15 cellular contexts compared by ENCODE assay signal in genomic region chr17:43540821-43541674, GRCh38. TPM values are rescaled to one million over a fixed set of nuclear protein-coding genes. Genes with fewer than 3 reads are reported as not detected.
A peak's percentile ranks its signal among the peaks of the same experiment; 100 is the strongest.
DNase-seq lines count a peak whose midpoint lies in the region; ATAC-seq, FAIRE-seq and TF ChIP-seq lines count a peak whose summit lies in the region.
"Had no signal": no experiment of that assay in that cellular context is flagged by ENCODE, and none has a peak within 500 bp of the region (broad histone marks: within the 10 kb centered on the region; RNA-seq: fewer than 3 reads in every experiment).

No MANE protein-coding gene starts in this region.

- in situ Hi-C loops in IMR-90 (cut with MboI; ENCODE audit: low sequenced_read_pairs): no loop called here

- no peaks in the 10 kb centered on the region for H3K36me3 ChIP-seq in BLaER1 treated with 17β-estradiol and CSF1 and Interleukin-3, amounts not matched to agents 10 nM and 100 nM
- no peaks in the 10 kb centered on the region for H3K36me3 ChIP-seq in IMR-90 (ENCODE audit: control insufficient read depth, insufficient read depth, low read length)
- H3K36me3 ChIP-seq in H1 (ENCODE audit: control insufficient read depth in 2 of 4, insufficient read depth in 4 of 4, low read length in 3 of 4): peaks cover 0 to 2% (median 0%) of the 10 kb centered on the region in 4 experiments; a peak in 1 of 8 replicates
- peaks cover 2% of the 10 kb centered on the region for H3K36me3 ChIP-seq in mesendoderm (ENCODE audit: control insufficient read depth, insufficient read depth, low read length)
- H3K36me3 ChIP-seq: colonic mucosa had no signal

- H3K27ac Mint-ChIP-seq in activated CD8-positive, alpha-beta T cell treated with anti-CD3 and anti-CD28 coated beads for 36 hours: no peak overlapping the region
- H3K27ac Mint-ChIP-seq: activated B cell treated with CpG ODN at 0.5 μM for 24 hours, T-cell had no signal

- H3K79me1 ChIP-seq in IMR-90 (ENCODE audit: low read depth in 1 of 2, low read length in 2 of 2): peaks cover 22 to 63% of the 10 kb centered on the region in 2 experiments; a peak in 3 of 4 replicates
- peaks cover 11% of the 10 kb centered on the region for H3K79me1 ChIP-seq in H1 (ENCODE audit: low read depth, low read length)
- H3K79me1 ChIP-seq in mesendoderm (ENCODE audit: low read length): peaks cover 25% of the 10 kb centered on the region

- H3K56ac ChIP-seq in IMR-90 (ENCODE audit: extremely low read depth, insufficient read depth, low read length) (no peak overlapping the region), H1 (replicated peaks; ENCODE audit: insufficient read length, low read depth, low read length) (no peak overlapping the region), mesendoderm (ENCODE audit: low read length) (peak overlapping the region; percentile 73)

- H2BK12ac ChIP-seq in H1 (ENCODE audit: low read depth, low read length): peak overlapping the region; percentile 90

- TF ChIP-seq POLR2A in IMR-90 (IDR thresholded peaks at IDR 0.05; ENCODE audit: low read depth, low read length): no peak
- peak in 1 of 2 experiments; percentile 31; a peak in 1 of 3 replicates for TF ChIP-seq POLR2A in H1 (IDR thresholded peaks at IDR 0.05; ENCODE audit: control extremely low read depth in 1 of 2, low read depth in 2 of 2, low read length in 2 of 2)

- H4K5ac ChIP-seq in IMR-90 (ENCODE audit: low read depth, low read length) (no peak overlapping the region), H1 (ENCODE audit: insufficient read length, low read depth, low read length) (no peak overlapping the region), mesendoderm (ENCODE audit: low read length) (no peak overlapping the region)

- no peak overlapping the region for H2BK5ac ChIP-seq in IMR-90 (ENCODE audit: low read depth, low read length, poor library complexity, severe bottlenecking)
- peak overlapping the region; percentile 80; the same call in 1 of the 2 replicates for H2BK5ac ChIP-seq in H1 (ENCODE audit: low read depth, low read length)
- no peak overlapping the region for H2BK5ac ChIP-seq in mesendoderm (ENCODE audit: low read length)

- no peak overlapping the region for H3K9ac ChIP-seq in BLaER1 treated with 17β-estradiol and CSF1 and Interleukin-3, amounts not matched to agents 10 nM and 100 nM
- H3K9ac ChIP-seq in IMR-90 (ENCODE audit: low read depth, low read length): no peak overlapping the region
- no peak overlapping the region; a peak in 1 of 7 replicates for H3K9ac ChIP-seq in H1 (replicated peaks in 1 of 4; ENCODE audit: extremely low read depth in 1 of 4, low read depth in 3 of 4, low read length in 3 of 4)
- H3K9ac ChIP-seq in mesendoderm (ENCODE audit: low read length): peak overlapping the region; percentile 30

- H2AFZ ChIP-seq in IMR-90 (replicated peaks; ENCODE audit: low read length, poor library complexity): peak overlapping the region; percentile 68
- no peak overlapping the region for H2AFZ ChIP-seq in H1 (ENCODE audit: low read length)

- peaks cover 29 to 46% (median 38%) of the 10 kb centered on the region in 11 experiments for H3K27me3 ChIP-seq in BLaER1 treated with 17β-estradiol and CSF1 and Interleukin-3, amounts not matched to agents 10 nM and 100 nM
- no peaks in the 10 kb centered on the region for H3K27me3 ChIP-seq in IMR-90 (ENCODE audit: control insufficient read depth, insufficient read depth, low read length)
- no peaks in the 10 kb centered on the region for H3K27me3 ChIP-seq in H1 (replicated peaks in 1 of 4; ENCODE audit: control insufficient read depth in 3 of 4, extremely low read depth in 1 of 4, insufficient read depth in 3 of 4, low read length in 3 of 4)
- no peaks in the 10 kb centered on the region for H3K27me3 ChIP-seq in mesendoderm (ENCODE audit: insufficient read depth, low read length, poor library complexity)
- H3K27me3 ChIP-seq: colonic mucosa had no signal

- no peak for TF ChIP-seq RAD21 in IMR-90 (IDR thresholded peaks at IDR 0.05; ENCODE audit: low read length)
- no peak for TF ChIP-seq RAD21 in H1 (IDR thresholded peaks at IDR 0.05 in 1 of 2, conservative IDR thresholded peaks at IDR 0.05 in 1 of 2; ENCODE audit: low read depth in 2 of 2, low read length in 2 of 2)

- peak overlapping the region; percentile 63 to 69; a peak in 3 of 4 replicates for H4K8ac ChIP-seq in IMR-90 (ENCODE audit: low read depth in 2 of 2, low read length in 2 of 2)
- H4K8ac ChIP-seq in H1 (ENCODE audit: extremely low read depth, insufficient read depth, low read length): peak overlapping the region; percentile 42; the same call in 1 of the 2 replicates
- H4K8ac ChIP-seq in mesendoderm (ENCODE audit: low read depth, low read length): no peak overlapping the region

- CTCF ChIA-PET in IMR-90 (lab: Yijun Ruan, JAX) (no interaction called here), H1 (lab: Charles Lee; ENCODE audit: partially characterized antibody) (interaction anchor here (0.6 to 4.4 kb wide), 6 partner anchors 10 to 219 kb away, joined by 3 to 29 read pairs (median 6); no protein-coding TSS in a partner anchor)
- CTCF ChIA-PET in activated CD8-positive, alpha-beta T cell treated with anti-CD3 and anti-CD28 coated beads for 36 hours (lab: Charles Lee): interaction anchor here (0.8 kb wide), 1 partner anchor 133 kb away, joined by 5 read pairs; no protein-coding TSS in a partner anchor

- peak; percentile 4; the same call in 1 of the 2 replicates for ATAC-seq in IMR-90 (ENCODE audit: low read depth)
- ATAC-seq in activated CD8-positive, alpha-beta T cell treated with anti-CD3 and anti-CD28 coated beads for 36 hours: no peak
- ATAC-seq: stimulated activated naive CD8-positive, alpha-beta T cell treated with anti-CD3 and anti-CD28 coated beads, Interleukin-15, amount 100 ng/mL, for 72 hours; T-cell had no signal

- FAIRE-seq in H1 (lab: Jason Lieb, UNC): peak; percentile 86

- peaks cover 14% of the 10 kb centered on the region for H3K4me1 Mint-ChIP-seq in activated CD8-positive, alpha-beta T cell treated with anti-CD3 and anti-CD28 coated beads for 36 hours (ENCODE audit: low read depth)

- H3K79me2 ChIP-seq in H1 (ENCODE audit: control insufficient read depth in 1 of 2, insufficient read depth in 2 of 2, low read length in 2 of 2) (peaks cover 20 to 66% of the 10 kb centered on the region in 2 experiments; a peak in 3 of 4 replicates), mesendoderm (ENCODE audit: control insufficient read depth, insufficient read depth, low read length) (peaks cover 57% of the 10 kb centered on the region)

- dilution Hi-C loops in IMR-90 (cut with HindIII; ENCODE audit: low sequenced_read_pairs, unreplicated experiment): no loop called here

- H3K27ac ChIP-seq in BLaER1 treated with 17β-estradiol and CSF1 and Interleukin-3, amounts not matched to agents 10 nM and 100 nM: no peak overlapping the region
- H3K27ac ChIP-seq in IMR-90 (ENCODE audit: insufficient read depth, low read length): no peak overlapping the region
- H3K27ac ChIP-seq in H1 (ENCODE audit: low read depth, low read length): no peak overlapping the region
- no peak overlapping the region for H3K27ac ChIP-seq in mesendoderm (ENCODE audit: low read depth, low read length)
- H3K27ac ChIP-seq: colonic mucosa had no signal

- WGBS in IMR-90 (ENCODE audit: extremely low coverage in 2 of 2, insufficient read length in 1 of 2), 2 experiments: 57% methylated on average over 2 of the region's 11 CpGs; no CpG with 5 or more reads in 1 of the 2 experiments
- WGBS in H1 (ENCODE audit: extremely low coverage in 1 of 2, insufficient coverage in 1 of 2, insufficient read length in 1 of 2, insufficient replicate concordance in 2 of 2, low coverage in 1 of 2, low lambda C conversion rate in 2 of 2, missing lambda C conversion rate in 1 of 2), 2 experiments: 64% methylated on average over 11 of the region's 11 CpGs; no CpG with 5 or more reads in 1 of the 2 experiments
- WGBS in mesendoderm (ENCODE audit: extremely low coverage, insufficient coverage, low lambda C conversion rate): no CpG with 5 or more reads among the region's 11 CpGs

- H4K91ac ChIP-seq in IMR-90 (ENCODE audit: insufficient read depth, low read depth, low read length) (no peak overlapping the region; the same call in 1 of the 2 replicates), H1 (replicated peaks; ENCODE audit: insufficient read length, low read length) (no peak overlapping the region)

- no TSS peak for BruUV-seq in IMR-90 (replicated peaks; lab: Mats Ljungman, UMichigan)

- H3K36me3 Mint-ChIP-seq in activated CD8-positive, alpha-beta T cell treated with anti-CD3 and anti-CD28 coated beads for 36 hours (ENCODE audit: low read depth): no peaks in the 10 kb centered on the region
- H3K36me3 Mint-ChIP-seq: T-cell had no signal

- H3K27me3 Mint-ChIP-seq in activated CD8-positive, alpha-beta T cell treated with anti-CD3 and anti-CD28 coated beads for 36 hours: peaks cover 20% of the 10 kb centered on the region

- H2BK15ac ChIP-seq in IMR-90 (ENCODE audit: low read depth, low read length) (no peak overlapping the region), H1 (ENCODE audit: low read length) (no peak overlapping the region; the same call in 1 of the 2 replicates), mesendoderm (replicated peaks; ENCODE audit: low read depth) (no peak overlapping the region)

- H3K23me2 ChIP-seq in H1 (ENCODE audit: low read depth, low read length): peaks cover 16% of the 10 kb centered on the region

- no peak overlapping the region; the same call in 1 of the 2 replicates for H3K18ac ChIP-seq in IMR-90 (ENCODE audit: low read depth, low read length)
- peak overlapping the region; percentile 55; the same call in 1 of the 2 replicates for H3K18ac ChIP-seq in H1 (ENCODE audit: extremely low read depth, low read length)
- H3K18ac ChIP-seq in mesendoderm (ENCODE audit: low read length): no peak overlapping the region

- no peaks in the 10 kb centered on the region for H3K9me3 Mint-ChIP-seq in activated CD8-positive, alpha-beta T cell treated with anti-CD3 and anti-CD28 coated beads for 36 hours
- H3K9me3 Mint-ChIP-seq: activated B cell treated with CpG ODN at 0.5 μM for 24 hours; stimulated activated naive CD8-positive, alpha-beta T cell treated with anti-CD3 and anti-CD28 coated beads, Interleukin-15, amount 100 ng/mL, for 72 hours; T-cell had no signal

- no peak for TF ChIP-seq EP300 in H1 (IDR thresholded peaks at IDR 0.05; ENCODE audit: borderline replicate concordance in 1 of 2, low read depth in 2 of 2, low read length in 2 of 2)

- intact Hi-C loops in IMR-90 (cut with micrococcal nuclease): no loop called here
- intact Hi-C loops in activated CD8-positive, alpha-beta T cell treated with anti-CD3 and anti-CD28 coated beads for 36 hours (cut with micrococcal nuclease): no loop called here

- H2BK20ac ChIP-seq in IMR-90 (ENCODE audit: low read depth, low read length): peak overlapping the region; percentile 35; the same call in 1 of the 2 replicates
- H2BK20ac ChIP-seq in H1 (ENCODE audit: low read length): no peak overlapping the region

- peak overlapping the region; percentile 55; the same call in 1 of the 2 replicates for H3K14ac ChIP-seq in IMR-90 (replicated peaks; ENCODE audit: low read depth, low read length)
- H3K14ac ChIP-seq in H1 (ENCODE audit: insufficient read length): no peak overlapping the region

- H3K4me2 ChIP-seq in BLaER1 treated with 17β-estradiol and CSF1 and Interleukin-3, amounts not matched to agents 10 nM and 100 nM: peak overlapping the region; percentile 14 to 64 (median 33); a peak in 18 of 22 replicates
- H3K4me2 ChIP-seq in IMR-90 (ENCODE audit: low read depth, low read length) (no peak overlapping the region; the same call in 1 of the 2 replicates), H1 (ENCODE audit: insufficient read depth in 1 of 2, low read depth in 2 of 2, low read length in 2 of 2) (peak overlapping the region; percentile 37 to 88), mesendoderm (ENCODE audit: low read length) (no peak overlapping the region)

- no peak overlapping the region for H3K4me3 Mint-ChIP-seq in activated CD8-positive, alpha-beta T cell treated with anti-CD3 and anti-CD28 coated beads for 36 hours
- H3K4me3 Mint-ChIP-seq: activated B cell treated with CpG ODN at 0.5 μM for 24 hours; stimulated activated naive CD8-positive, alpha-beta T cell treated with anti-CD3 and anti-CD28 coated beads, Interleukin-15, amount 100 ng/mL, for 72 hours; T-cell had no signal

- H3K4me3 ChIP-seq in BLaER1 treated with 17β-estradiol and CSF1 and Interleukin-3, amounts not matched to agents 10 nM and 100 nM: no peak overlapping the region
- H3K4me3 ChIP-seq in IMR-90 (ENCODE audit: insufficient read depth, low read depth, low read length): no peak overlapping the region
- H3K4me3 ChIP-seq in H1 (ENCODE audit: extremely low read depth in 1 of 4, insufficient read depth in 2 of 4, low read depth in 3 of 4, low read length in 4 of 4): peak overlapping the region in 1 of 4 experiments; percentile 26; a peak in 3 of 8 replicates
- H3K4me3 ChIP-seq in mesendoderm (ENCODE audit: low read length): no peak overlapping the region
- H3K4me3 ChIP-seq: colonic mucosa had no signal

- DNase-seq in IMR-90 (no peak), H1 (ENCODE audit: low read depth in 1 of 2, low spot score in 2 of 2) (peak in 1 of 2 experiments; percentile 67), mesendoderm (peak; percentile 86), GM19238 (ENCODE audit: insufficient read length, low spot score) (no peak), cerebellum (ENCODE audit: low spot score) (no peak)
- no peak for DNase-seq in activated CD8-positive, alpha-beta T cell treated with anti-CD3 and anti-CD28 coated beads for 36 hours
- DNase-seq: activated B cell treated with CpG ODN at 0.5 μM for 24 hours; activated gamma-delta T cell; colonic mucosa; kidney glomerular epithelial cell; NCI-H2029 treated with DMSO at 0.1 percent for 48 hours; NCI-H526 treated with DMSO at 0.1 percent for 48 hours; stimulated activated naive CD8-positive, alpha-beta T cell treated with anti-CD3 and anti-CD28 coated beads, Interleukin-15, amount 100 ng/mL, for 72 hours; T-cell had no signal

- H3K9me3 ChIP-seq in BLaER1 treated with 17β-estradiol and CSF1 and Interleukin-3, amounts not matched to agents 10 nM and 100 nM (replicated peaks in 1 of 11): no peaks in the 10 kb centered on the region
- H3K9me3 ChIP-seq in IMR-90 (ENCODE audit: control insufficient read depth, insufficient read depth, low read length) (no peaks in the 10 kb centered on the region), H1 (ENCODE audit: insufficient read depth in 2 of 2, low read depth in 1 of 2, low read length in 1 of 2) (no peaks in the 10 kb centered on the region)
- H3K9me3 ChIP-seq: colonic mucosa had no signal

- H2AK9ac ChIP-seq in IMR-90 (replicated peaks; ENCODE audit: low read depth, low read length, poor library complexity): no peak overlapping the region

- H3K23ac ChIP-seq in IMR-90 (ENCODE audit: low read depth, low read length): peak overlapping the region; percentile 35; the same call in 1 of the 2 replicates
- no peak overlapping the region for H3K23ac ChIP-seq in H1 (ENCODE audit: insufficient read length)
- H3K23ac ChIP-seq in mesendoderm (ENCODE audit: low read length): no peak overlapping the region

- peaks cover 0 to 4% (median 0%) of the 10 kb centered on the region in 11 experiments; a peak in 4 of 22 replicates for H4K20me1 ChIP-seq in BLaER1 treated with 17β-estradiol and CSF1 and Interleukin-3, amounts not matched to agents 10 nM and 100 nM
- H4K20me1 ChIP-seq in IMR-90 (ENCODE audit: insufficient read depth, low read length) (no peaks in the 10 kb centered on the region), H1 (replicated peaks in 1 of 2; ENCODE audit: control insufficient read depth in 1 of 2, insufficient read depth in 2 of 2, low read length in 2 of 2) (peaks cover 2 to 10% of the 10 kb centered on the region in 2 experiments)

- POLR2A ChIA-PET in IMR-90 (lab: Charles Lee; ENCODE audit: unreplicated experiment): no interaction called here
- POLR2A ChIA-PET in H1 (lab: Charles Lee; ENCODE audit: partially characterized antibody): interaction anchor here (0.7 to 12.8 kb wide), 8 partner anchors 12 to 57 kb away, joined by 3 to 345 read pairs (median 4); partner anchors contain the start of gene DHX8
- POLR2A ChIA-PET in activated CD8-positive, alpha-beta T cell treated with anti-CD3 and anti-CD28 coated beads for 36 hours (lab: Charles Lee): no interaction called here

- H2AK5ac ChIP-seq in IMR-90 (ENCODE audit: low read depth, low read length) (peak overlapping the region; percentile 49), H1 (ENCODE audit: low read depth, low read length) (peak overlapping the region; percentile 28; the same call in 1 of the 2 replicates), mesendoderm (ENCODE audit: low read length) (peak overlapping the region; percentile 43)

- peaks cover 20% of the 10 kb centered on the region for H3K9me1 ChIP-seq in IMR-90 (ENCODE audit: insufficient read depth, low read length)

- TF ChIP-seq CTCF in IMR-90 (conservative IDR thresholded peaks at IDR 0.05; ENCODE audit: low read depth, low read length) (no peak), H1 (IDR thresholded peaks at IDR 0.05; ENCODE audit: control extremely low read depth in 1 of 3, insufficient read depth in 1 of 3, low read depth in 1 of 3, low read length in 3 of 3) (no peak)
- TF ChIP-seq CTCF in activated CD8-positive, alpha-beta T cell treated with anti-CD3 and anti-CD28 coated beads for 36 hours (IDR thresholded peaks at IDR 0.05): no peak

- H2BK120ac ChIP-seq in IMR-90 (ENCODE audit: low read depth, low read length) (peak overlapping the region; percentile 16; the same call in 1 of the 2 replicates), H1 (replicated peaks; ENCODE audit: low read depth, low read length) (no peak overlapping the region), mesendoderm (ENCODE audit: low read depth, low read length) (no peak overlapping the region)

- H3K4ac ChIP-seq in IMR-90 (ENCODE audit: low read depth, low read length): peak overlapping the region; percentile 64
- H3K4ac ChIP-seq in H1 (replicated peaks; ENCODE audit: insufficient read length, low read depth, low read length): no peak overlapping the region
- H3K4ac ChIP-seq in mesendoderm (ENCODE audit: low read depth, low read length): no peak overlapping the region

- H3K4me1 ChIP-seq in BLaER1 treated with 17β-estradiol and CSF1 and Interleukin-3, amounts not matched to agents 10 nM and 100 nM: peaks cover 16 to 49% (median 37%) of the 10 kb centered on the region in 10 experiments
- H3K4me1 ChIP-seq in IMR-90 (ENCODE audit: control insufficient read depth, insufficient read depth, low read length) (peaks cover 27% of the 10 kb centered on the region), H1 (replicated peaks in 1 of 4; ENCODE audit: control insufficient read depth in 3 of 4, insufficient read depth in 4 of 4, low read length in 3 of 4) (peaks cover 22 to 44% (median 31%) of the 10 kb centered on the region in 4 experiments), mesendoderm (ENCODE audit: control insufficient read depth, low read depth, low read length) (peaks cover 21% of the 10 kb centered on the region)
- H3K4me1 ChIP-seq: colonic mucosa had no signal

RNA-seq across cellular contexts. Expression of gene ETV4, which starts 5.1 kb away (rescaled TPM):
- total RNA-seq in IMR-90 (2012; rRNA removed): 3.3 and 4.3 TPM in 2 replicates
- polyA plus RNA-seq in IMR-90 (2012; rRNA removed): 12.7 and 13.2 TPM in 2 replicates
- polyA plus RNA-seq in IMR-90 (2012; cell fraction: cytosol; rRNA removed): 9.5 TPM in 2 replicates
- polyA plus RNA-seq in IMR-90 (2012; cell fraction: nucleus; rRNA removed; ENCODE audit: low replicate concordance): 17.9 and 24.9 TPM in 2 replicates
- total RNA-seq in H1 (2021; fragmentation: NEBNext Ultra II Directional; extraction: Animal tissue kit (Norgen Biotek cat#: 25700)): 137 and 143 TPM in 2 replicates
- polyA plus RNA-seq in H1 (2011; rRNA removed): 75.2 and 95.8 TPM in 2 replicates
- 68.9 TPM for polyA plus RNA-seq in H1 (2011; cell fraction: cytosol; rRNA removed)
- 115 TPM for polyA plus RNA-seq in H1 (2011; cell fraction: nucleus; rRNA removed)
- polyA plus RNA-seq in H1 (2012, experiment 1 of 2): 94.3 to 115 TPM (median 103 TPM) in 4 replicates
- 146 TPM for polyA plus RNA-seq in H1 (2012, experiment 2 of 2)
- polyA plus RNA-seq in H1 (2013, experiment 1 of 2): 118 TPM
- 117 TPM for polyA plus RNA-seq in H1 (2013, experiment 2 of 2)
- 41.1 and 46.8 TPM in 2 replicates for polyA minus RNA-seq in H1 (2011; rRNA and poly(A)+ RNA removed)
- 52.2 TPM for polyA minus RNA-seq in H1 (2011; cell fraction: cytosol; rRNA and poly(A)+ RNA removed)
- polyA minus RNA-seq in H1 (2011; cell fraction: nucleus; rRNA and poly(A)+ RNA removed): 25.6 TPM
- 116 TPM for polyA plus RNA-seq in mesendoderm (2013, experiment 1 of 2)
- polyA plus RNA-seq in mesendoderm (2013, experiment 2 of 2): 119 TPM
- 1 to 10 TPM; 5.0 to 5.4 TPM for total RNA-seq in activated CD8-positive, alpha-beta T cell treated with anti-CD3 and anti-CD28 coated beads for 36 hours
- total RNA-seq in cerebellum: 6.9 TPM
- total RNA-seq: activated B cell treated with CpG ODN at 0.5 μM for 24 hours had no signal

RNA-seq across cellular contexts. Expression of gene DHX8, which starts 57.3 kb away (rescaled TPM):
- total RNA-seq in IMR-90 (2012; rRNA removed): 50.0 TPM in 2 replicates
- polyA plus RNA-seq in IMR-90 (2012; rRNA removed): 21.8 and 22.6 TPM in 2 replicates
- polyA plus RNA-seq in IMR-90 (2012; cell fraction: cytosol; rRNA removed): 8.8 and 12.4 TPM in 2 replicates
- 14.1 and 32.4 TPM in 2 replicates for polyA plus RNA-seq in IMR-90 (2012; cell fraction: nucleus; rRNA removed; ENCODE audit: low replicate concordance)
- total RNA-seq in H1 (2021; fragmentation: NEBNext Ultra II Directional; extraction: Animal tissue kit (Norgen Biotek cat#: 25700)): 57.0 and 59.4 TPM in 2 replicates
- 24.8 and 30.5 TPM in 2 replicates for polyA plus RNA-seq in H1 (2011; rRNA removed)
- polyA plus RNA-seq in H1 (2011; cell fraction: cytosol; rRNA removed): 28.4 TPM
- 40.8 TPM for polyA plus RNA-seq in H1 (2011; cell fraction: nucleus; rRNA removed)
- 36.9 to 50.2 TPM (median 37.4 TPM) in 4 replicates for polyA plus RNA-seq in H1 (2012, experiment 1 of 2)
- 5.1 TPM for polyA plus RNA-seq in H1 (2012, experiment 2 of 2)
- 32.9 TPM for polyA plus RNA-seq in H1 (2013, experiment 1 of 2)
- polyA plus RNA-seq in H1 (2013, experiment 2 of 2): 33.1 TPM
- 63.5 and 72.5 TPM in 2 replicates for polyA minus RNA-seq in H1 (2011; rRNA and poly(A)+ RNA removed)
- 29.9 TPM for polyA minus RNA-seq in H1 (2011; cell fraction: cytosol; rRNA and poly(A)+ RNA removed)
- 31.9 TPM for polyA minus RNA-seq in H1 (2011; cell fraction: nucleus; rRNA and poly(A)+ RNA removed)
- polyA plus RNA-seq in mesendoderm (2013, experiment 1 of 2): 39.5 TPM
- polyA plus RNA-seq in mesendoderm (2013, experiment 2 of 2): 40.3 TPM
- 10 to 100 TPM; 43.0 to 45.1 TPM for total RNA-seq in activated CD8-positive, alpha-beta T cell treated with anti-CD3 and anti-CD28 coated beads for 36 hours
- total RNA-seq in cerebellum: 28.9 TPM

Comparison
In these comparisons a context has a peak if more than half of its experiments do, and no peak if none do; other contexts are left out.
1. H3K4me2 ChIP-seq: peak in BLaER1 treated with 17β-estradiol and CSF1 and Interleukin-3, amounts not matched to agents 10 nM and 100 nM (11 of 11) and H1 (2 of 2); none in IMR-90 (single experiment) and mesendoderm (single experiment).
2. RNA of gene ETV4, which starts 5.1 kb away (total RNA-seq): 137 to 143 TPM in H1; 6.9 TPM in cerebellum (single experiment), 5.0 to 5.4 TPM in activated CD8-positive, alpha-beta T cell treated with anti-CD3 and anti-CD28 coated beads for 36 hours and 3.3 to 4.3 TPM in IMR-90; every median in the first group is over 10 times any median in the second.
3. Peak in every context shown above with its lines, with median percentiles within 50 percentile points of each other: H2AK5ac ChIP-seq.